ENCODE assay signal across 8 cellular contexts in the genomic region with DNA sequence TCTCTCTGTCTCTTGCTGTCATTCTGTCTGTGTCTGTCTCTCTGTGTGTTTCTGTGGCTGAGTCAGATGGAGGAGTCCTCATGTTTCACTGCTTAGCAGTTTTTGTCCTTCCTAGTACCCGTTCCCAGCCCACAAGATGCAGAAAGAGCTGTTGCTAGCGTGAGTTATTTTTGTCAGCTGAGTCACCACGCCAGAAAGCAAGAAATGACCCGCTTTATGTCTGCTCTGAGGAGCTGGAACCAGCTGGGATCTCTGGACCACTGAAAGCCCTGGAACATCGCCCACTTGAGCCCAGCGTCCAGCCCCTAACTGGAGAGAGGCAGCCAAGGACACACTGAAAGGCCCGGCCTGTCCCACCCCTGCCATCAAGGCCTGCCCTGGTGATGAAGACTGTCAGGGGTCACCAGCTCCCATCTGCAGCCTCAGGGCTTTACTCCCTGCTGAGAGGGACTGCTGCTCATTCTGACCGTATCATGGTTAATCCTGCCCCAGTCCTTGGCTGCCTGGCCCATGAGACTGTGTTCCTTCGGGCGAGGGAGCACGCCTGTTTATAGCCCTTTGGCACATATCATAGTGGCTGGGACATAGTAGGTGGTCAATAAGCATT.
A peak's percentile ranks its signal among the peaks of the same experiment; 100 is the strongest.
DNase-seq lines count a peak whose midpoint lies in the region; ATAC-seq and TF ChIP-seq lines count a peak whose summit lies in the region.

No MANE protein-coding gene starts in this region.

- no peak overlapping the region for H3K4me3 Mint-ChIP-seq in CD8-positive, alpha-beta memory T cell

- no peak for TF ChIP-seq POLR2A in Peyer's patch (IDR thresholded peaks at IDR 0.05)

- ATAC-seq in GM21723 (IDR thresholded peaks at IDR 0.05; ENCODE audit: unreplicated experiment) (peak; percentile 57), GM21717 (IDR thresholded peaks at IDR 0.05; ENCODE audit: unreplicated experiment) (no peak)

- peaks cover 0 to 18% (median 0%) of the 10 kb centered on the region in 4 donors for H3K4me1 ChIP-seq in Peyer's patch
- no peaks in the 10 kb centered on the region for H3K4me1 ChIP-seq in CD8-positive, alpha-beta memory T cell (ENCODE audit: insufficient read depth, low read length)

- H3K27ac Mint-ChIP-seq in CD8-positive, alpha-beta memory T cell, result no peak overlapping the region

- peak in 2 of 3 donors; percentile 24 to 53 for DNase-seq in Peyer's patch
- DNase-seq in fibroblast of gingiva (ENCODE audit: low read depth), result peak; percentile 87
- DNase-seq in nucleus accumbens (lab: John Stamatoyannopoulos, UW), result peak in 47 of 56 donors; percentile 3 to 83 (median 47)
- no peak for DNase-seq in OCI-M2 (lab: John Stamatoyannopoulos, UW; ENCODE audit: unreplicated experiment)
- no peak for DNase-seq in stimulated activated naive CD4-positive, alpha-beta T cell treated with Interleukin-2 at 50 U/mL for 16 hours (lab: John Stamatoyannopoulos, UW)
- no peak for DNase-seq in CD8-positive, alpha-beta memory T cell

- peaks cover 0 to 2% (median 0%) of the 10 kb centered on the region in 3 donors for H3K36me3 Mint-ChIP-seq in CD8-positive, alpha-beta memory T cell

- H3K36me3 ChIP-seq in Peyer's patch, result no peaks in the 10 kb centered on the region
- H3K36me3 ChIP-seq in CD8-positive, alpha-beta memory T cell (ENCODE audit: insufficient read depth, low read length), result no peaks in the 10 kb centered on the region

- CTCF ChIA-PET in CD8-positive, alpha-beta memory T cell (lab: Charles Lee), result no interaction called here

- H3K27me3 ChIP-seq in Peyer's patch, result no peaks in the 10 kb centered on the region
- H3K27me3 ChIP-seq in CD8-positive, alpha-beta memory T cell (ENCODE audit: insufficient read depth, low read length, poor library complexity, severe bottlenecking), result peaks cover 3% of the 10 kb centered on the region

- no peaks in the 10 kb centered on the region for H3K9me3 ChIP-seq in Peyer's patch
- no peaks in the 10 kb centered on the region for H3K9me3 ChIP-seq in CD8-positive, alpha-beta memory T cell (ENCODE audit: low read length)

- H3K9me3 Mint-ChIP-seq in CD8-positive, alpha-beta memory T cell, result no peaks in the 10 kb centered on the region

- H3K4me3 ChIP-seq in Peyer's patch, result no peak overlapping the region
- H3K4me3 ChIP-seq in CD8-positive, alpha-beta memory T cell (ENCODE audit: low read length), result no peak overlapping the region

- TF ChIP-seq CTCF in Peyer's patch (IDR thresholded peaks at IDR 0.05), result no peak

- peak overlapping the region; percentile 35 to 82 (median 50) for H3K27ac ChIP-seq in Peyer's patch
- H3K27ac ChIP-seq in CD8-positive, alpha-beta memory T cell (ENCODE audit: low read depth, low read length), result no peak overlapping the region

- H3K27me3 Mint-ChIP-seq in CD8-positive, alpha-beta memory T cell, result peaks cover 28 to 70% of the 10 kb centered on the region in 2 donors

- POLR2A ChIA-PET in CD8-positive, alpha-beta memory T cell (lab: Charles Lee), result no interaction called here

- H3K4me1 Mint-ChIP-seq in CD8-positive, alpha-beta memory T cell, result no peaks in the 10 kb centered on the region

Comparison
In these comparisons a context has a peak if more than half of its experiments do, and no peak if none do; other contexts are left out.
1. DNase-seq: peak in Peyer's patch (2 of 3), fibroblast of gingiva (single experiment) and nucleus accumbens (47 of 56); none in OCI-M2 (single experiment), stimulated activated naive CD4-positive, alpha-beta T cell treated with Interleukin-2 at 50 U/mL for 16 hours (single experiment) and CD8-positive, alpha-beta memory T cell (0 of 5).